In the genomic region with DNA sequence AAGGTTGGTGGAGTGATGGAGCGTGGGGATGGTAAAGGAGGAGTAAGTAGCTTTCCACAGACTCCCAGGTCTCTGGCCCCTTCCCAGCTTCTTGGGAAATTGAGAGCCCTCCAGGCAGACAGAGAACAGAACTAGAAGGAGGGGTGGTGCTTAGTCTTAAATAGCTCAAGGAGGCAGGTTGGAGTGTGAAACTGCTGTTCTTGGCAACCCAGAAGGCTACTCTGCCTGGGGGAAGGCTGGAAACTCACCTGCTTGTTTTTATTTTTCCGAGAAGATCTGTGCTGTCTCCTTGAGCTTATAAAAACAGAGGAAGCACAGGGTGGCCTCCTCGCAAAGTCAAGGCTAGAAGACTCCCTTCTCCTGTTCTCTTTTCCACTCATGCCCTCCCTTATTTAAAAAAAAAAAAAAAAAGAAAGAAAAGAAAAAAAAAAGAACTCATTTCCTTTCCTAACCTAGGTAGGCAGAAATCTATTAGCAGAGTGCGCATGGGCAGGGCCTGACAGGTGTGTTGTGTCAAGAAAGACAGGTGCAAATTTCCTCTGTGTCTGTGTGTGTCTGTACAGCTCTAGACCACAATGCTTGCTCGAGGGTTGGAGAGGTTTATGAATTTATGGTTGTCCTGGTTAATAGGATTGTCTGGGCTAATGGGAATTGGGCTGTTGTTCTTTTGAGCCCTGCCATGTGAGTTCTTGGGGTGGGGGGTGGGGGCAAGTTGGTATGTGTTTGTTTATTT, we compare ENCODE assay signal across 8 cellular contexts. TPM values are rescaled to one million over a fixed set of nuclear protein-coding genes. Genes with fewer than 3 reads are reported as not detected.
DNase-seq lines count a peak whose midpoint lies in the region; ATAC-seq lines count a peak whose summit lies in the region.

No MANE protein-coding gene starts in this region.

- no peak for ATAC-seq in naive thymus-derived CD8-positive, alpha-beta T cell
- no peak for ATAC-seq in GM18519 (IDR thresholded peaks at IDR 0.05; ENCODE audit: low FRiP score, unreplicated experiment)

- peaks cover 33 to 40% (median 37%) of the 10 kb centered on the region in 4 donors for H3K4me1 Mint-ChIP-seq in naive thymus-derived CD8-positive, alpha-beta T cell

- H3K9me3 Mint-ChIP-seq in naive thymus-derived CD8-positive, alpha-beta T cell: peaks cover 0 to 16% (median 9%) of the 10 kb centered on the region in 9 donors

- POLR2A ChIA-PET in naive thymus-derived CD8-positive, alpha-beta T cell (lab: Charles Lee): no interaction called here

- peak overlapping the region in 8 of 10 donors; percentile 19 to 96 (median 90) for H3K4me3 Mint-ChIP-seq in naive thymus-derived CD8-positive, alpha-beta T cell

- peak; percentile 98 for DNase-seq in DMS53 treated with DMSO at 0.1 percent for 48 hours (lab: John Stamatoyannopoulos, UW; ENCODE audit: unreplicated experiment)
- DNase-seq in NCI-H2081 treated with DMSO at 0.1 percent for 48 hours (lab: John Stamatoyannopoulos, UW): peak; percentile 95
- peak; percentile 65 for DNase-seq in cerebellar cortex (ENCODE audit: low spot score)
- no peak for DNase-seq in naive thymus-derived CD8-positive, alpha-beta T cell
- no peak for DNase-seq in GF-D8 (lab: John Stamatoyannopoulos, UW)
- DNase-seq in middle frontal gyrus (ENCODE audit: extremely low spot score, low spot score): no peak
- DNase-seq in KG1 (lab: John Stamatoyannopoulos, UW): no peak

- H3K27ac Mint-ChIP-seq in naive thymus-derived CD8-positive, alpha-beta T cell: peak overlapping the region in 1 of 10 donors; percentile 86

- H3K36me3 Mint-ChIP-seq in naive thymus-derived CD8-positive, alpha-beta T cell: peaks cover 5 to 22% (median 17%) of the 10 kb centered on the region in 3 donors

- peaks cover 58 to 98% (median 67%) of the 10 kb centered on the region in 5 donors for H3K27me3 Mint-ChIP-seq in naive thymus-derived CD8-positive, alpha-beta T cell

RNA-seq across cellular contexts. Expression of gene PROX1, which starts 2.1 kb away (rescaled TPM):
- total RNA-seq in naive thymus-derived CD8-positive, alpha-beta T cell: not detected
- polyA plus RNA-seq in naive thymus-derived CD8-positive, alpha-beta T cell: not detected

Comparison
In these comparisons a context has a peak if more than half of its experiments do, and no peak if none do; other contexts are left out.
1. DNase-seq: peak in DMS53 treated with DMSO at 0.1 percent for 48 hours (single experiment), NCI-H2081 treated with DMSO at 0.1 percent for 48 hours (single experiment) and cerebellar cortex (single experiment); none in naive thymus-derived CD8-positive, alpha-beta T cell (0 of 10), GF-D8 (single experiment), middle frontal gyrus (single experiment) and KG1 (single experiment).